In the genomic region with DNA sequence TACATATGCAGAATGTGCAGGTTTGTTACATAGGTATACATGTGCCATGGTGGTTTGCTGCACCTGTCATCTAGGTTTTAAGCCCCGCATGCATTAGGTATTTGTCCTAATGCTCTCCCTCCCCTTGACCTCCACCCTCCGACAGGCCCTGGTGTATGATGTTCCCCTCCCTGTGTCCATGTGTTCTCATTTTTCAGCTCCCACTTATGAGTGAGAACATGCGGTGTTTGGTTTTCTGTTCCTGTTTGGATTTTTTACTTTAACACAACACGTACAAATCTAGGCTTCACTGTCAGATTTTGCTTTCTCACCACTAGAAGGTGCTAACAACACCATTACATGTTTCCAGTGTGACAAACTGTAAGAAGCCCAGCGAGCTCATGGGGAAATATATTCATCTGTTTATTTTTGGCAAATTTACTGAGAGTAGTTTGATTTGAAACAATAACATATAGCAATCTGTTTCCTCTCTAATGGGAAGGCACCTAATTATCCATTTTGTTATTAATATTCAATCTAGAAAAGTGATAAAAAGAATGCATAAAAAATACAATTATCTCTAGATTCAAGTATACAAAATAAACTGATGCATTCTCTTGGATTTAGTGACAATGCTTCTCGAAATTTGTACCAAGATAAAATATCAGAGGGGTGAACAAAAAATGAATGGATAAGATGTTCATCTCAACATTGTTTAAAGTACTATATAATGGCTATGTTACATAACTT, we compare ENCODE assay signal across 8 cellular contexts. TPM values are rescaled to one million over a fixed set of nuclear protein-coding genes. Genes with fewer than 3 reads are reported as not detected.
DNase-seq lines count a peak whose midpoint lies in the region; ATAC-seq and FAIRE-seq lines count a peak whose summit lies in the region.

No MANE protein-coding gene starts in this region.

- H3K36me3 Mint-ChIP-seq in activated CD4-positive, alpha-beta T cell treated with anti-CD3 and anti-CD28 coated beads, Interleukin-2, amount 10 ng/mL, durations not matched to agents 24 days and 14 days (ENCODE audit: low read depth) = peaks cover 9% of the 10 kb centered on the region
- peaks cover 3% of the 10 kb centered on the region for H3K36me3 Mint-ChIP-seq in T-helper 2 cell treated with Interferon-gamma antibody and Interleukin-4, amounts not matched to agents 5 μg/mL and 100 μg/mL, for 36 hours (ENCODE audit: low read depth)

- intact Hi-C loops in activated CD4-positive, alpha-beta T cell treated with anti-CD3 and anti-CD28 coated beads, Interleukin-2, amount 10 ng/mL, durations not matched to agents 24 days and 14 days (cut with micrococcal nuclease) = loop anchor here (1.0 kb wide), 1 partner anchor 23 kb away; a partner anchor contains a TSS
- intact Hi-C loops in posterior cingulate gyrus (cut with DNase I) = loop anchor here (5.0 kb wide), 1 partner anchor 53 kb away; a partner anchor contains a TSS

- peak; percentile 79 for DNase-seq in activated CD4-positive, alpha-beta T cell treated with anti-CD3 and anti-CD28 coated beads, Interleukin-2, amount 10 ng/mL, durations not matched to agents 24 days and 14 days
- no peak for DNase-seq in activated CD4-positive, alpha-beta T cell treated with anti-CD3 and anti-CD28 coated beads, Interleukin-2, amount 50 U/mL, for 48 hours
- DNase-seq in HTR-8/SVneo (ENCODE audit: insufficient read length, low spot score) (peak; percentile 69), fibroblast of gingiva (ENCODE audit: low read depth) (peak; percentile 51), pons (ENCODE audit: low spot score) (peak; percentile 76), posterior cingulate gyrus (no peak)
- DNase-seq in T-helper 2 cell treated with Interferon-gamma antibody and Interleukin-4, amounts not matched to agents 5 μg/mL and 100 μg/mL, for 36 hours (ENCODE audit: low spot score) = no peak

- H3K4me3 Mint-ChIP-seq in activated CD4-positive, alpha-beta T cell treated with anti-CD3 and anti-CD28 coated beads, Interleukin-2, amount 10 ng/mL, durations not matched to agents 24 days and 14 days = peak overlapping the region; percentile 86
- peak overlapping the region; percentile 78 for H3K4me3 Mint-ChIP-seq in T-helper 2 cell treated with Interferon-gamma antibody and Interleukin-4, amounts not matched to agents 5 μg/mL and 100 μg/mL, for 36 hours

- peak overlapping the region; percentile 90 for H3K27ac Mint-ChIP-seq in activated CD4-positive, alpha-beta T cell treated with anti-CD3 and anti-CD28 coated beads, Interleukin-2, amount 10 ng/mL, durations not matched to agents 24 days and 14 days
- H3K27ac Mint-ChIP-seq in T-helper 2 cell treated with Interferon-gamma antibody and Interleukin-4, amounts not matched to agents 5 μg/mL and 100 μg/mL, for 36 hours = peak overlapping the region; percentile 77

- peaks cover 5% of the 10 kb centered on the region for H3K9me3 Mint-ChIP-seq in activated CD4-positive, alpha-beta T cell treated with anti-CD3 and anti-CD28 coated beads, Interleukin-2, amount 10 ng/mL, durations not matched to agents 24 days and 14 days
- no peaks in the 10 kb centered on the region for H3K9me3 Mint-ChIP-seq in T-helper 2 cell treated with Interferon-gamma antibody and Interleukin-4, amounts not matched to agents 5 μg/mL and 100 μg/mL, for 36 hours

- ATAC-seq in GM21619 (IDR thresholded peaks at IDR 0.05; ENCODE audit: unreplicated experiment) = peak; percentile 94

- H3K27me3 Mint-ChIP-seq in activated CD4-positive, alpha-beta T cell treated with anti-CD3 and anti-CD28 coated beads, Interleukin-2, amount 10 ng/mL, durations not matched to agents 24 days and 14 days = no peaks in the 10 kb centered on the region
- H3K27me3 Mint-ChIP-seq in T-helper 2 cell treated with Interferon-gamma antibody and Interleukin-4, amounts not matched to agents 5 μg/mL and 100 μg/mL, for 36 hours (ENCODE audit: low read depth) = no peaks in the 10 kb centered on the region

- FAIRE-seq in HTR-8/SVneo (lab: Jason Lieb, UNC) = peak; percentile 87

- H3K4me1 Mint-ChIP-seq in activated CD4-positive, alpha-beta T cell treated with anti-CD3 and anti-CD28 coated beads, Interleukin-2, amount 10 ng/mL, durations not matched to agents 24 days and 14 days = peaks cover 31% of the 10 kb centered on the region
- peaks cover 26% of the 10 kb centered on the region for H3K4me1 Mint-ChIP-seq in T-helper 2 cell treated with Interferon-gamma antibody and Interleukin-4, amounts not matched to agents 5 μg/mL and 100 μg/mL, for 36 hours (ENCODE audit: low read depth)

RNA-seq across cellular contexts. Expression of a gene that starts 23.2 kb away (rescaled TPM):
- total RNA-seq in activated CD4-positive, alpha-beta T cell treated with anti-CD3 and anti-CD28 coated beads, Interleukin-2, amount 10 ng/mL, durations not matched to agents 24 days and 14 days = 100 and 102 TPM in 2 replicates

RNA-seq across cellular contexts. Expression of a gene that starts 53.0 kb away (rescaled TPM):
- total RNA-seq in activated CD4-positive, alpha-beta T cell treated with anti-CD3 and anti-CD28 coated beads, Interleukin-2, amount 10 ng/mL, durations not matched to agents 24 days and 14 days = 27.8 and 30.8 TPM in 2 replicates

Comparison
In these comparisons a context has a peak if more than half of its experiments do, and no peak if none do; other contexts are left out.
1. DNase-seq: peak in activated CD4-positive, alpha-beta T cell treated with anti-CD3 and anti-CD28 coated beads, Interleukin-2, amount 10 ng/mL, durations not matched to agents 24 days and 14 days (single experiment), HTR-8/SVneo (single experiment), fibroblast of gingiva (single experiment) and pons (single experiment); none in activated CD4-positive, alpha-beta T cell treated with anti-CD3 and anti-CD28 coated beads, Interleukin-2, amount 50 U/mL, for 48 hours (0 of 2), T-helper 2 cell treated with Interferon-gamma antibody and Interleukin-4, amounts not matched to agents 5 μg/mL and 100 μg/mL, for 36 hours (single experiment) and posterior cingulate gyrus (0 of 10).